In genomic region chr3:119792270-119792669, GRCh38 we compare ENCODE assay signal across 36 cellular contexts. TPM values are rescaled to one million over a fixed set of nuclear protein-coding genes. Genes with fewer than 3 reads are reported as not detected.
"Had no signal": no experiment of that assay in that cellular context is flagged by ENCODE, and none has a peak within 500 bp of the region (broad histone marks: within the 10 kb centered on the region; RNA-seq: fewer than 3 reads in every experiment).

No MANE protein-coding gene starts in this region.

- H3K27ac ChIP-seq: adrenal gland, body of pancreas, brain microvascular endothelial cell, breast epithelium, VCaP had no signal

- FAIRE-seq: astrocyte, TTC549 had no signal

- H3K9me3 ChIP-seq: adrenal gland, body of pancreas, breast epithelium had no signal

- H3K4me1 ChIP-seq: body of pancreas, breast epithelium had no signal

- H3K36me3 ChIP-seq: adrenal gland, brain microvascular endothelial cell, breast epithelium had no signal

- H3K4me3 Mint-ChIP-seq: activated B cell treated with CpG ODN at 0.5 μM for 24 hours; activated CD4-positive, alpha-beta memory T cell treated with anti-CD3 and anti-CD28 coated beads for 36 hours; activated CD4-positive, alpha-beta T cell treated with anti-CD3 and anti-CD28 coated beads, Interleukin-2, amount 10 ng/mL, durations not matched to agents 24 days and 14 days; activated CD8-positive, alpha-beta T cell treated with anti-CD3 and anti-CD28 coated beads for 36 hours; activated naive CD4-positive, alpha-beta T cell treated with anti-CD3 and anti-CD28 coated beads for 36 hours; activated naive CD8-positive, alpha-beta T cell treated with anti-CD3 and anti-CD28 coated beads for 36 hours; activated T-cell treated with anti-CD3 and anti-CD28 coated beads, Interleukin-2, amount 50 U/mL, for 4 hours; activated T-cell treated with anti-CD3 and anti-CD28 coated beads, Interleukin-2, amount 50 U/mL, for 72 hours; activated T-helper 1 cell treated with anti-CD3 and anti-CD28 coated beads, Interleukin-12 subunit alpha, Interleukin-12 subunit beta, Interleukin-2, Interleukin-4 antibody, amounts not matched to agents 30 ng/mL and 10 ng/mL and 1 ng/mL, durations not matched to agents 14 hours and 24 hours and 36 hours; activated T-helper 17 cell treated with anti-CD3 and anti-CD28 coated beads, Interleukin-2, amount 50 U/mL, for 72 hours; T-helper 1 cell treated with Interleukin-12 subunit alpha and Interleukin-12 subunit beta and Interleukin-4 antibody, amounts not matched to agents 30 μg/mL and 1 μg/mL, for 36 hours; T-helper 2 cell treated with Interferon-gamma antibody and Interleukin-4, amounts not matched to agents 5 μg/mL and 100 μg/mL, for 36 hours had no signal

- ATAC-seq: activated CD8-positive, alpha-beta T cell treated with anti-CD3 and anti-CD28 coated beads for 36 hours; activated naive CD4-positive, alpha-beta T cell treated with anti-CD3 and anti-CD28 coated beads, Interleukin-2, amount 50 U/mL, for 72 hours; activated T-cell treated with anti-CD3 and anti-CD28 coated beads, Interleukin-2, amount 50 U/mL, for 4 hours; activated T-cell treated with anti-CD3 and anti-CD28 coated beads, Interleukin-2, amount 50 U/mL, for 72 hours; activated T-helper 17 cell treated with anti-CD3 and anti-CD28 coated beads, Interleukin-2, amount 50 U/mL, for 72 hours; body of pancreas had no signal

- DNase-seq: activated B cell treated with CpG ODN at 0.5 μM for 24 hours; activated CD4-positive, alpha-beta memory T cell treated with anti-CD3 and anti-CD28 coated beads for 36 hours; activated CD4-positive, alpha-beta T cell treated with anti-CD3 and anti-CD28 coated beads for 4 hours; activated CD4-positive, alpha-beta T cell treated with anti-CD3 and anti-CD28 coated beads, Interleukin-2, amount 10 ng/mL, durations not matched to agents 24 days and 14 days; activated CD4-positive, alpha-beta T cell treated with anti-CD3 and anti-CD28 coated beads, Interleukin-2, amount 50 U/mL, for 1 hour; activated CD4-positive, alpha-beta T cell treated with anti-CD3 and anti-CD28 coated beads, Interleukin-2, amount 50 U/mL, for 4 hours; activated CD4-positive, CD25-positive, alpha-beta regulatory T cell treated with anti-CD3 and anti-CD28 coated beads, Interleukin-2, amount 50 U/mL, for 72 hours; activated CD8-positive, alpha-beta memory T cell treated with anti-CD3 and anti-CD28 coated beads, Interleukin-2, amount 50 U/mL, for 4 hours; activated CD8-positive, alpha-beta T cell treated with anti-CD3 and anti-CD28 coated beads for 36 hours; activated effector memory CD4-positive, alpha-beta T cell treated with anti-CD3 and anti-CD28 coated beads, Interleukin-2, amount 50 U/mL, for 16 hours; activated gamma-delta T cell treated with Interleukin-2 at 50 U/mL for 16 hours; activated naive CD4-positive, alpha-beta T cell; activated naive CD4-positive, alpha-beta T cell treated with anti-CD3 and anti-CD28 coated beads for 36 hours; activated naive CD4-positive, alpha-beta T cell treated with anti-CD3 and anti-CD28 coated beads, Interleukin-2, amount 50 U/mL, for 16 hours; activated naive CD8-positive, alpha-beta T cell treated with anti-CD3 and anti-CD28 coated beads for 36 hours; activated T-cell treated with anti-CD3 and anti-CD28 coated beads for 4 hours; activated T-cell treated with anti-CD3 and anti-CD28 coated beads, Interleukin-2, amount 50 U/mL, for 1 hour; activated T-cell treated with anti-CD3 and anti-CD28 coated beads, Interleukin-2, amount 50 U/mL, for 4 hours; activated T-cell treated with anti-CD3 and anti-CD28 coated beads, Interleukin-2, amount 50 U/mL, for 72 hours; adrenal gland; amniotic stem cell; aorta; body of pancreas; brain microvascular endothelial cell; central memory CD4-positive, alpha-beta T cell; T-helper 2 cell; T-helper 9 cell had no signal

- H3K4me3 ChIP-seq: adrenal gland, body of pancreas, breast epithelium had no signal

- H3K27ac Mint-ChIP-seq: activated B cell treated with CpG ODN at 0.5 μM for 24 hours; activated CD4-positive, alpha-beta memory T cell treated with anti-CD3 and anti-CD28 coated beads for 36 hours; activated CD4-positive, alpha-beta T cell treated with anti-CD3 and anti-CD28 coated beads, Interleukin-2, amount 10 ng/mL, durations not matched to agents 24 days and 14 days; activated CD8-positive, alpha-beta T cell treated with anti-CD3 and anti-CD28 coated beads for 36 hours; activated naive CD4-positive, alpha-beta T cell treated with anti-CD3 and anti-CD28 coated beads, Interleukin-2, amount 50 U/mL, for 72 hours; activated naive CD8-positive, alpha-beta T cell treated with anti-CD3 and anti-CD28 coated beads for 36 hours; activated T-cell treated with anti-CD3 and anti-CD28 coated beads, Interleukin-2, amount 50 U/mL, for 72 hours; activated T-helper 1 cell treated with anti-CD3 and anti-CD28 coated beads, Interleukin-12 subunit alpha, Interleukin-12 subunit beta, Interleukin-2, Interleukin-4 antibody, amounts not matched to agents 30 ng/mL and 10 ng/mL and 1 ng/mL, durations not matched to agents 14 hours and 24 hours and 36 hours; T-helper 1 cell treated with Interleukin-12 subunit alpha and Interleukin-12 subunit beta and Interleukin-4 antibody, amounts not matched to agents 30 μg/mL and 1 μg/mL, for 36 hours; T-helper 2 cell treated with Interferon-gamma antibody and Interleukin-4, amounts not matched to agents 5 μg/mL and 100 μg/mL, for 36 hours had no signal

- H3K36me3 Mint-ChIP-seq: activated CD4-positive, alpha-beta memory T cell treated with anti-CD3 and anti-CD28 coated beads for 36 hours; activated naive CD4-positive, alpha-beta T cell treated with anti-CD3 and anti-CD28 coated beads, Interleukin-2, amount 50 U/mL, for 72 hours; activated naive CD8-positive, alpha-beta T cell treated with anti-CD3 and anti-CD28 coated beads for 36 hours had no signal

- H3K9me3 Mint-ChIP-seq: activated CD4-positive, alpha-beta T cell treated with anti-CD3 and anti-CD28 coated beads, Interleukin-2, amount 10 ng/mL, durations not matched to agents 24 days and 14 days; activated T-cell treated with anti-CD3 and anti-CD28 coated beads, Interleukin-2, amount 50 U/mL, for 4 hours; activated T-cell treated with anti-CD3 and anti-CD28 coated beads, Interleukin-2, amount 50 U/mL, for 72 hours; activated T-helper 1 cell treated with anti-CD3 and anti-CD28 coated beads, Interleukin-12 subunit alpha, Interleukin-12 subunit beta, Interleukin-2, Interleukin-4 antibody, amounts not matched to agents 30 ng/mL and 10 ng/mL and 1 ng/mL, durations not matched to agents 14 hours and 24 hours and 36 hours had no signal

- H3K4me1 Mint-ChIP-seq: activated B cell treated with CpG ODN at 0.5 μM for 24 hours; activated CD4-positive, alpha-beta T cell treated with anti-CD3 and anti-CD28 coated beads, Interleukin-2, amount 10 ng/mL, durations not matched to agents 24 days and 14 days; activated naive CD8-positive, alpha-beta T cell treated with anti-CD3 and anti-CD28 coated beads for 36 hours; activated T-helper 17 cell treated with anti-CD3 and anti-CD28 coated beads, Interleukin-2, amount 50 U/mL, for 72 hours had no signal

- H3K27me3 Mint-ChIP-seq: activated CD8-positive, alpha-beta T cell treated with anti-CD3 and anti-CD28 coated beads for 36 hours; activated naive CD8-positive, alpha-beta T cell treated with anti-CD3 and anti-CD28 coated beads for 36 hours had no signal

- H3K27me3 ChIP-seq: adrenal gland, body of pancreas, brain microvascular endothelial cell, breast epithelium had no signal

RNA-seq across cellular contexts. Expression of gene NR1I2, which starts 10.4 kb away (rescaled TPM):
- total RNA-seq: astrocyte had no signal
